In genomic region chr6:21163110-21163837, GRCh38 we compare ENCODE assay signal across 15 cellular contexts.
A peak's percentile ranks its signal among the peaks of the same experiment; 100 is the strongest.
DNase-seq lines count a peak whose midpoint lies in the region; ATAC-seq, FAIRE-seq and TF ChIP-seq lines count a peak whose summit lies in the region.
"Had no signal": no experiment of that assay in that cellular context is flagged by ENCODE, and none has a peak within 500 bp of the region (broad histone marks: within the 10 kb centered on the region; RNA-seq: fewer than 3 reads in every experiment).

No MANE protein-coding gene starts in this region.

- no peaks in the 10 kb centered on the region for H3K9me3 ChIP-seq in HepG2 (ENCODE audit: low read length)
- H3K9me3 ChIP-seq in right lobe of liver, result no peaks in the 10 kb centered on the region
- H3K9me3 ChIP-seq in thyroid gland, result no peaks in the 10 kb centered on the region
- H3K9me3 ChIP-seq: left ventricle myocardium inferior had no signal

- no peak overlapping the region for H3K4me3 Mint-ChIP-seq in activated T-helper 2 cell treated with anti-CD3 and anti-CD28 coated beads, Interferon-gamma antibody, Interleukin-2, Interleukin-4, amounts not matched to agents 10 μg/mL and 5 μg/mL and 100 μg/mL, durations not matched to agents 14 hours and 24 hours and 36 hours (ENCODE audit: low read depth)
- H3K4me3 Mint-ChIP-seq: activated naive CD8-positive, alpha-beta T cell had no signal

- TF ChIP-seq RAD21 in HepG2 (CRISPR knock-in tag; IDR thresholded peaks at IDR 0.05), result no peak

- no peak overlapping the region for H3K9ac ChIP-seq in HepG2 (ENCODE audit: insufficient read depth, low read depth, low read length)

- H3K4me1 Mint-ChIP-seq in activated T-helper 2 cell treated with anti-CD3 and anti-CD28 coated beads, Interferon-gamma antibody, Interleukin-2, Interleukin-4, amounts not matched to agents 10 μg/mL and 5 μg/mL and 100 μg/mL, durations not matched to agents 14 hours and 24 hours and 36 hours (ENCODE audit: low read depth), result peaks cover 34% of the 10 kb centered on the region

- H3K4me2 ChIP-seq in HepG2 (ENCODE audit: low read depth, low read length), result no peak overlapping the region

- ATAC-seq in HepG2, result no peak
- ATAC-seq in right lobe of liver, result no peak
- ATAC-seq in left cardiac atrium, result no peak

- no peaks in the 10 kb centered on the region for H4K20me1 ChIP-seq in HepG2 (ENCODE audit: insufficient read depth, low read length)

- in situ Hi-C loops in HepG2 (cut with HindIII; ENCODE audit: extremely low pct_ligation_motif_present, low pct_unique_long_range_greater_than_20kb), result no loop called here

- no peaks in the 10 kb centered on the region for H3K79me2 ChIP-seq in HepG2 (ENCODE audit: insufficient read depth, low read length)

- no peaks in the 10 kb centered on the region for H3K9me3 Mint-ChIP-seq in activated T-helper 2 cell treated with anti-CD3 and anti-CD28 coated beads, Interferon-gamma antibody, Interleukin-2, Interleukin-4, amounts not matched to agents 10 μg/mL and 5 μg/mL and 100 μg/mL, durations not matched to agents 14 hours and 24 hours and 36 hours

- CTCF ChIA-PET in HepG2 (lab: Yijun Ruan, JAX; ENCODE audit: low intra/inter-chr PET ratio, low total read pairs), result no interaction called here

- no peaks in the 10 kb centered on the region for H3K36me3 ChIP-seq in HepG2 (replicated peaks in 1 of 2; ENCODE audit: control insufficient read depth in 1 of 2, insufficient read depth in 2 of 2, low read length in 2 of 2)
- no peaks in the 10 kb centered on the region for H3K36me3 ChIP-seq in right lobe of liver
- no peaks in the 10 kb centered on the region for H3K36me3 ChIP-seq in thyroid gland
- H3K36me3 ChIP-seq: left ventricle myocardium inferior had no signal

- TF ChIP-seq EP300 in HepG2 (IDR thresholded peaks at IDR 0.05; ENCODE audit: low read depth in 2 of 2, low read length in 2 of 2) (no peak), HepG2 (CRISPR knock-in tag; IDR thresholded peaks at IDR 0.05; ENCODE audit: borderline replicate concordance) (no peak)

- H3K27ac Mint-ChIP-seq in activated T-helper 2 cell treated with anti-CD3 and anti-CD28 coated beads, Interferon-gamma antibody, Interleukin-2, Interleukin-4, amounts not matched to agents 10 μg/mL and 5 μg/mL and 100 μg/mL, durations not matched to agents 14 hours and 24 hours and 36 hours, result peak overlapping the region; percentile 61
- H3K27ac Mint-ChIP-seq: activated naive CD8-positive, alpha-beta T cell had no signal

- H3K4me1 ChIP-seq in HepG2 (ENCODE audit: insufficient read depth, low read length) (peaks cover 6% of the 10 kb centered on the region; the same call in 1 of the 2 replicates), right lobe of liver (no peaks in the 10 kb centered on the region), thyroid gland (no peaks in the 10 kb centered on the region)

- no peaks in the 10 kb centered on the region for H3K36me3 Mint-ChIP-seq in activated T-helper 2 cell treated with anti-CD3 and anti-CD28 coated beads, Interferon-gamma antibody, Interleukin-2, Interleukin-4, amounts not matched to agents 10 μg/mL and 5 μg/mL and 100 μg/mL, durations not matched to agents 14 hours and 24 hours and 36 hours (ENCODE audit: low read depth)

- H3K27me3 ChIP-seq in HepG2 (ENCODE audit: control insufficient read depth in 1 of 2, insufficient read depth in 2 of 2, low read length in 2 of 2), result no peaks in the 10 kb centered on the region
- H3K27me3 ChIP-seq in right lobe of liver, result no peaks in the 10 kb centered on the region
- H3K27me3 ChIP-seq in thyroid gland, result no peaks in the 10 kb centered on the region

- TF ChIP-seq CTCF in HepG2 (CRISPR knock-in tag; IDR thresholded peaks at IDR 0.05) (no peak), right lobe of liver (IDR thresholded peaks at IDR 0.05) (no peak), thyroid gland (IDR thresholded peaks at IDR 0.05) (no peak)

- H2AFZ ChIP-seq in HepG2 (ENCODE audit: low read length), result no peak overlapping the region

- 91% methylated on average over 13 of the region's 13 CpGs for WGBS in HepG2 (ENCODE audit: low lambda C conversion rate)
- 84% methylated on average over 8 of the region's 13 CpGs for WGBS in right lobe of liver (ENCODE audit: insufficient coverage, low coverage, low lambda C conversion rate, missing lambda C conversion rate)
- WGBS in thyroid gland, 2 donors, result 92 to 97% methylated on average over 13 of the region's 13 CpGs

- peak; percentile 23 for FAIRE-seq in HepG2 (lab: Jason Lieb, UNC)

- TF ChIP-seq POLR2A in HepG2 (IDR thresholded peaks at IDR 0.05; ENCODE audit: insufficient read depth in 1 of 2, low read depth in 2 of 2, low read length in 2 of 2), result no peak
- no peak for TF ChIP-seq POLR2A in right lobe of liver (IDR thresholded peaks at IDR 0.05)
- TF ChIP-seq POLR2A in thyroid gland (IDR thresholded peaks at IDR 0.05), result no peak

- no peaks in the 10 kb centered on the region for H3K27me3 Mint-ChIP-seq in activated T-helper 2 cell treated with anti-CD3 and anti-CD28 coated beads, Interferon-gamma antibody, Interleukin-2, Interleukin-4, amounts not matched to agents 10 μg/mL and 5 μg/mL and 100 μg/mL, durations not matched to agents 14 hours and 24 hours and 36 hours (ENCODE audit: low read depth)
- H3K27me3 Mint-ChIP-seq: activated naive CD8-positive, alpha-beta T cell had no signal

- DNase-seq in HepG2 (ENCODE audit: low spot score) (no peak), right lobe of liver (no peak), foreskin melanocyte (peak; percentile 67), thyroid gland (no peak), left cardiac atrium (no peak), activated gamma-delta T cell treated with Interleukin-2 at 50 U/mL for 16 hours (no peak)
- DNase-seq in activated T-helper 2 cell treated with anti-CD3 and anti-CD28 coated beads, Interferon-gamma antibody, Interleukin-2, Interleukin-4, amounts not matched to agents 10 μg/mL and 5 μg/mL and 100 μg/mL, durations not matched to agents 14 hours and 24 hours and 36 hours (ENCODE audit: low spot score), result no peak
- no peak for DNase-seq in effector CD4-positive, alpha-beta T cell
- DNase-seq: AML-193, left ventricle myocardium inferior, NCI-H1105, NCI-H446 treated with DMSO at 0.1 percent for 48 hours, RPMI8226, T1000 had no signal

- H3K27ac ChIP-seq in HepG2 (ENCODE audit: extremely low read length, insufficient read depth, low read length) (no peak overlapping the region), right lobe of liver (no peak overlapping the region), thyroid gland (no peak overlapping the region)
- H3K27ac ChIP-seq: left ventricle myocardium inferior had no signal

- POLR2A ChIA-PET in HepG2 (lab: Yijun Ruan, JAX), result no interaction called here

- H3K4me3 ChIP-seq in HepG2 (replicated peaks in 1 of 3; ENCODE audit: insufficient read depth in 1 of 3, low read depth in 2 of 3, low read length in 3 of 3) (no peak overlapping the region), right lobe of liver (no peak overlapping the region), thyroid gland (replicated peaks in 1 of 3) (no peak overlapping the region)
- H3K4me3 ChIP-seq: left ventricle myocardium inferior had no signal

- intact Hi-C loops in HepG2 (cut with micrococcal nuclease; ENCODE audit: unreplicated experiment), result no loop called here
- intact Hi-C loops in right lobe of liver (cut with DNase I), result no loop called here
- intact Hi-C loops in activated T-helper 2 cell treated with anti-CD3 and anti-CD28 coated beads, Interferon-gamma antibody, Interleukin-2, Interleukin-4, amounts not matched to agents 10 μg/mL and 5 μg/mL and 100 μg/mL, durations not matched to agents 14 hours and 24 hours and 36 hours (cut with micrococcal nuclease), result loop anchor here (2.0 to 10.0 kb wide), 4 partner anchors 18 to 618 kb away; no protein-coding TSS in a partner anchor
- intact Hi-C loops in thyroid gland (cut with DNase I), result no loop called here
- intact Hi-C loops in left cardiac atrium (cut with DNase I), result no loop called here

- no TSS peak for BruUV-seq in HepG2 (replicated peaks; lab: Mats Ljungman, UMichigan)

TF ChIP-seq in HepG2, 621 proteins besides CTCF, POLR2A, EP300 and RAD21 (continues in another document):
- 0 out of 2 replicates have a peak, but pooled peaks have one; percentile 27 for TF ChIP-seq ZBTB33 (CRISPR knock-in tag; IDR thresholded peaks at IDR 0.05)
- 0 out of 2 replicates have a peak, but pooled peaks have one; percentile 39 for TF ChIP-seq ZMYM4 (CRISPR knock-in tag; IDR thresholded peaks at IDR 0.05)
- no peak for TF ChIP-seq CBX5 (CRISPR knock-in tag; IDR thresholded peaks at IDR 0.05; ENCODE audit: borderline replicate concordance)
- TF ChIP-seq ZNF546 (CRISPR knock-in tag; conservative IDR thresholded peaks at IDR 0.05), result no peak
- no peak for TF ChIP-seq PHF5A (CRISPR knock-in tag; IDR thresholded peaks at IDR 0.05; ENCODE audit: low read depth, unreplicated experiment)
- no peak for TF ChIP-seq ZNF674 (CRISPR knock-in tag; IDR thresholded peaks at IDR 0.05; ENCODE audit: low read depth)
- TF ChIP-seq ZNF720 (CRISPR knock-in tag; IDR thresholded peaks at IDR 0.05), result no peak
- no peak for TF ChIP-seq GABPA (IDR thresholded peaks at IDR 0.05; ENCODE audit: low read depth, low read length)
- no peak for TF ChIP-seq GABPA (CRISPR knock-in tag; IDR thresholded peaks at IDR 0.05; ENCODE audit: low read depth)
- TF ChIP-seq ZNF589 (CRISPR knock-in tag; conservative IDR thresholded peaks at IDR 0.05), result no peak
- no peak for TF ChIP-seq ZNF891 (CRISPR knock-in tag; IDR thresholded peaks at IDR 0.05)
- TF ChIP-seq ZSCAN12 (CRISPR knock-in tag; IDR thresholded peaks at IDR 0.05), result no peak
- TF ChIP-seq NFYB (CRISPR knock-in tag; IDR thresholded peaks at IDR 0.05), result no peak
